Comparison of ENCODE assay signal across 16 cellular contexts in the genomic region with DNA sequence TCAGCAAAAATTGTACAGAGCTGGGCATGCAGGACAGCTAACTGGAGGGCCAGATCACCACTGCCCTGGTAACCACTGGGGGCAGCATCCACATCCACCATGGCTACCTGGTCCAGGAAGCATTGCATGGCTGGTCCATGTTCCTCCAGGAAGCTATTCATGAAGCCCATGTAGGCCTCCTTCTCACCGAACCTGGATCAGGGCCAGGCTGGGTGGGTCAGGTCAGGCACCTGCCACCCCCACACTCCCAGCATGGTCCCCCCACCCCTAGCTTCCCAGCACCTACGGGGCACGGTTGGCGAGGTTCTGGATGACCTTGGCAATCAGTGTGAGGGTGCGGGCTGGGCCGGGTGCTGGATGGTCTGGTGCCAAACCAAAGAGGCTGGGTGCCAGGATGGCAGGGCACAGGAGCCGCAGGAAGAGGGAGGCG. TPM values are rescaled to one million over a fixed set of nuclear protein-coding genes. Genes with fewer than 3 reads are reported as not detected.
DNase-seq lines count a peak whose midpoint lies in the region; ATAC-seq and TF ChIP-seq lines count a peak whose summit lies in the region.
"Had no signal": no experiment of that assay in that cellular context is flagged by ENCODE, and none has a peak within 500 bp of the region (broad histone marks: within the 10 kb centered on the region; RNA-seq: fewer than 3 reads in every experiment).

No MANE protein-coding gene starts in this region.

- no peak for TF ChIP-seq POLR2A in thyroid gland (IDR thresholded peaks at IDR 0.05)

- H3K27me3 Mint-ChIP-seq in activated CD8-positive, alpha-beta T cell treated with anti-CD3 and anti-CD28 coated beads, Interleukin-2, amount 10 ng/mL, durations not matched to agents 7 days and 5 days (ENCODE audit: low read depth), result no peaks in the 10 kb centered on the region
- peaks cover 0 to 8% (median 2%) of the 10 kb centered on the region in 3 donors for H3K27me3 Mint-ChIP-seq in immature natural killer cell (ENCODE audit: low read depth in 3 of 3)
- H3K27me3 Mint-ChIP-seq: activated CD4-positive, alpha-beta memory T cell treated with anti-CD3 and anti-CD28 coated beads, Interleukin-2, amount 10 ng/mL, durations not matched to agents 7 days and 5 days; activated naive CD8-positive, alpha-beta T cell treated with anti-CD3 and anti-CD28 coated beads for 36 hours had no signal

- TF ChIP-seq CTCF in cardiac muscle cell (IDR thresholded peaks at IDR 0.05; ENCODE audit: low read depth, low read length), result peak; percentile 38
- TF ChIP-seq CTCF in thyroid gland (IDR thresholded peaks at IDR 0.05), result peak in 1 of 6 experiments; percentile 18

- no peak for ATAC-seq in left cardiac atrium
- ATAC-seq in activated CD8-positive, alpha-beta T cell treated with anti-CD3 and anti-CD28 coated beads, Interleukin-2, amount 10 ng/mL, durations not matched to agents 7 days and 5 days, result no peak
- ATAC-seq: left lung had no signal

- peaks cover 72% of the 10 kb centered on the region for H3K36me3 Mint-ChIP-seq in activated CD8-positive, alpha-beta T cell treated with anti-CD3 and anti-CD28 coated beads, Interleukin-2, amount 10 ng/mL, durations not matched to agents 7 days and 5 days (ENCODE audit: low read depth)
- peaks cover 13 to 40% (median 17%) of the 10 kb centered on the region in 3 donors for H3K36me3 Mint-ChIP-seq in immature natural killer cell

- H3K27ac ChIP-seq in cardiac muscle cell, result no peak overlapping the region
- H3K27ac ChIP-seq in thyroid gland, result no peak overlapping the region
- H3K27ac ChIP-seq: left lung, vagina had no signal

- peaks cover 33% of the 10 kb centered on the region for H3K4me1 Mint-ChIP-seq in activated CD8-positive, alpha-beta T cell treated with anti-CD3 and anti-CD28 coated beads, Interleukin-2, amount 10 ng/mL, durations not matched to agents 7 days and 5 days (ENCODE audit: low read depth)
- peaks cover 26 to 32% of the 10 kb centered on the region in 2 donors for H3K4me1 Mint-ChIP-seq in immature natural killer cell

- CTCF ChIA-PET in activated CD8-positive, alpha-beta T cell treated with anti-CD3 and anti-CD28 coated beads, Interleukin-2, amount 10 ng/mL, durations not matched to agents 7 days and 5 days (lab: Charles Lee), result interaction anchor here (0.8 to 1.5 kb wide), 7 partner anchors 8 to 190 kb away, joined by 3 to 7 read pairs (median 3); a partner anchor contains a TSS

- WGBS in thyroid gland, 2 donors, result 17% methylated on average over 1 of the region's 8 CpGs; no CpG with 5 or more reads in 1 of the 2 donors

- H3K27me3 ChIP-seq in cardiac muscle cell, result peaks cover 57% of the 10 kb centered on the region
- H3K27me3 ChIP-seq in thyroid gland, result peaks cover 9% of the 10 kb centered on the region
- H3K27me3 ChIP-seq: vagina had no signal

- H3K36me3 ChIP-seq in cardiac muscle cell (no peaks in the 10 kb centered on the region), thyroid gland (no peaks in the 10 kb centered on the region)
- H3K36me3 ChIP-seq: vagina had no signal

- intact Hi-C loops in left cardiac atrium (cut with DNase I) (loop anchor here (10.0 kb wide), 1 partner anchor 100 kb away; no protein-coding TSS in a partner anchor), thyroid gland (cut with DNase I) (no loop called here)

- H3K9me3 Mint-ChIP-seq in activated CD8-positive, alpha-beta T cell treated with anti-CD3 and anti-CD28 coated beads, Interleukin-2, amount 10 ng/mL, durations not matched to agents 7 days and 5 days (ENCODE audit: insufficient read depth), result no peaks in the 10 kb centered on the region
- H3K9me3 Mint-ChIP-seq in immature natural killer cell, result no peaks in the 10 kb centered on the region
- H3K9me3 Mint-ChIP-seq: activated CD4-positive, alpha-beta memory T cell treated with anti-CD3 and anti-CD28 coated beads, Interleukin-2, amount 10 ng/mL, durations not matched to agents 7 days and 5 days; activated naive CD8-positive, alpha-beta T cell treated with anti-CD3 and anti-CD28 coated beads for 36 hours had no signal

- H3K4me1 ChIP-seq in cardiac muscle cell (ENCODE audit: low read depth), result no peaks in the 10 kb centered on the region
- peaks cover 9 to 28% of the 10 kb centered on the region in 2 donors for H3K4me1 ChIP-seq in thyroid gland

- H3K4me3 Mint-ChIP-seq in activated CD8-positive, alpha-beta T cell treated with anti-CD3 and anti-CD28 coated beads, Interleukin-2, amount 10 ng/mL, durations not matched to agents 7 days and 5 days, result no peak overlapping the region
- no peak overlapping the region for H3K4me3 Mint-ChIP-seq in immature natural killer cell
- H3K4me3 Mint-ChIP-seq: activated CD4-positive, alpha-beta memory T cell treated with anti-CD3 and anti-CD28 coated beads, Interleukin-2, amount 10 ng/mL, durations not matched to agents 7 days and 5 days; activated naive CD8-positive, alpha-beta T cell treated with anti-CD3 and anti-CD28 coated beads for 36 hours had no signal

- H3K4me3 ChIP-seq in cardiac muscle cell (no peak overlapping the region), thyroid gland (replicated peaks in 1 of 3) (no peak overlapping the region)
- H3K4me3 ChIP-seq: left lung, vagina had no signal

- H3K27ac Mint-ChIP-seq in activated CD8-positive, alpha-beta T cell treated with anti-CD3 and anti-CD28 coated beads, Interleukin-2, amount 10 ng/mL, durations not matched to agents 7 days and 5 days, result peak overlapping the region; percentile 28
- H3K27ac Mint-ChIP-seq in immature natural killer cell, result peak overlapping the region in 4 of 6 donors; percentile 64 to 84 (median 79)
- H3K27ac Mint-ChIP-seq: activated CD4-positive, alpha-beta memory T cell treated with anti-CD3 and anti-CD28 coated beads, Interleukin-2, amount 10 ng/mL, durations not matched to agents 7 days and 5 days; activated naive CD8-positive, alpha-beta T cell treated with anti-CD3 and anti-CD28 coated beads for 36 hours had no signal

- no peak for DNase-seq in cardiac muscle cell (ENCODE audit: low read depth in 1 of 2, low spot score in 1 of 2)
- DNase-seq in left cardiac atrium, result no peak
- DNase-seq in activated CD8-positive, alpha-beta T cell treated with anti-CD3 and anti-CD28 coated beads, Interleukin-2, amount 10 ng/mL, durations not matched to agents 7 days and 5 days, result no peak
- no peak for DNase-seq in immature natural killer cell
- DNase-seq in thyroid gland, result peak; percentile 34 to 52
- no peak for DNase-seq in NCI-H1436 treated with DMSO at 0.1 percent for 48 hours (lab: John Stamatoyannopoulos, UW)
- DNase-seq in NCI-H69 (lab: John Stamatoyannopoulos, UW), result no peak
- no peak for DNase-seq in stimulated activated CD4-positive, alpha-beta T cell treated with anti-CD3 and anti-CD28 coated beads, Interleukin-1b, Interleukin-23, amount 100 ng/mL, for 48 hours
- DNase-seq: activated CD4-positive, alpha-beta memory T cell treated with anti-CD3 and anti-CD28 coated beads, Interleukin-2, amount 10 ng/mL, durations not matched to agents 7 days and 5 days; activated naive CD8-positive, alpha-beta T cell treated with anti-CD3 and anti-CD28 coated beads for 36 hours; AML-193; T-helper 1 cell had no signal

- POLR2A ChIA-PET in activated CD8-positive, alpha-beta T cell treated with anti-CD3 and anti-CD28 coated beads, Interleukin-2, amount 10 ng/mL, durations not matched to agents 7 days and 5 days (lab: Charles Lee), result interaction anchor here (0.9 to 2.8 kb wide), 4 partner anchors 10 to 70 kb away, joined by 3 to 25 read pairs (median 6); a partner anchor contains a TSS

- H3K9me3 ChIP-seq in cardiac muscle cell (ENCODE audit: low read depth) (no peaks in the 10 kb centered on the region), thyroid gland (no peaks in the 10 kb centered on the region)
- H3K9me3 ChIP-seq: left lung, vagina had no signal

RNA-seq across cellular contexts. Expression of a gene that starts 4.6 kb away (rescaled TPM):
- total RNA-seq in cardiac muscle cell, result 60.4 and 82.7 TPM in 2 replicates
- polyA plus RNA-seq in cardiac muscle cell, result 40.3 and 45.9 TPM in 2 replicates
- 10 to 100 TPM; 26.9 to 28.7 TPM for total RNA-seq in left cardiac atrium
- 10 to 100 TPM; 31.6 to 32.7 TPM for total RNA-seq in activated CD8-positive, alpha-beta T cell treated with anti-CD3 and anti-CD28 coated beads, Interleukin-2, amount 10 ng/mL, durations not matched to agents 7 days and 5 days
- polyA plus RNA-seq in immature natural killer cell, result 1 to 10 TPM in 1 of 3 donors, under 1 TPM in 1, not detected in 1; 0.78 to 1.5 TPM
- 10 to 100 TPM; 23.0 to 48.5 (median 29.6) TPM for total RNA-seq in thyroid gland

RNA-seq across cellular contexts. Expression of a gene that starts 10.0 kb away (rescaled TPM):
- 0.14 TPM in 1 of 2 replicates, not detected in the other for total RNA-seq in cardiac muscle cell
- 0.46 TPM in 1 of 2 replicates, not detected in the other for polyA plus RNA-seq in cardiac muscle cell
- total RNA-seq in left cardiac atrium, result 1 to 10 TPM; 1.7 to 2.0 TPM
- total RNA-seq in activated CD8-positive, alpha-beta T cell treated with anti-CD3 and anti-CD28 coated beads, Interleukin-2, amount 10 ng/mL, durations not matched to agents 7 days and 5 days, result 100 to 1,000 TPM; 104 to 107 TPM
- 100 to 1,000 TPM in 1 of 3 donors, 10 to 100 TPM in 2; 71.5 to 114 (median 89.1) TPM for polyA plus RNA-seq in immature natural killer cell
- 1 to 10 TPM; 2.6 to 4.4 (median 3.7) TPM for total RNA-seq in thyroid gland

RNA-seq across cellular contexts. Expression of a gene that starts 24.9 kb away (rescaled TPM):
- total RNA-seq in cardiac muscle cell (not detected in 2 replicates), left cardiac atrium (not detected), thyroid gland (not detected)
- polyA plus RNA-seq in cardiac muscle cell (not detected in 2 replicates), immature natural killer cell (under 1 TPM in 2 of 3 donors, not detected in 1; 0.10 to 0.17 TPM)
- not detected for total RNA-seq in activated CD8-positive, alpha-beta T cell treated with anti-CD3 and anti-CD28 coated beads, Interleukin-2, amount 10 ng/mL, durations not matched to agents 7 days and 5 days
- total RNA-seq: activated naive CD8-positive, alpha-beta T cell treated with anti-CD3 and anti-CD28 coated beads for 36 hours; dermis microvascular lymphatic vessel endothelial cell; left lung; LHCN-M2; vagina had no signal

RNA-seq across cellular contexts. Expression of a gene that starts 35.6 kb away (rescaled TPM):
- total RNA-seq in cardiac muscle cell (207 and 410 TPM in 2 replicates), left cardiac atrium (10 to 100 TPM; 61.5 to 74.2 TPM), thyroid gland (100 to 1,000 TPM; 122 to 272 (median 204) TPM)
- polyA plus RNA-seq in cardiac muscle cell (235 and 328 TPM in 2 replicates), immature natural killer cell (10 to 100 TPM; 28.4 to 58.5 (median 29.6) TPM)
- 10 to 100 TPM; 83.8 to 86.7 TPM for total RNA-seq in activated CD8-positive, alpha-beta T cell treated with anti-CD3 and anti-CD28 coated beads, Interleukin-2, amount 10 ng/mL, durations not matched to agents 7 days and 5 days

RNA-seq across cellular contexts. Expression of a gene that starts 53.9 kb away (rescaled TPM):
- total RNA-seq in cardiac muscle cell, result not detected in 2 replicates
- not detected in 2 replicates for polyA plus RNA-seq in cardiac muscle cell
- total RNA-seq in left cardiac atrium, result not detected
- total RNA-seq in activated CD8-positive, alpha-beta T cell treated with anti-CD3 and anti-CD28 coated beads, Interleukin-2, amount 10 ng/mL, durations not matched to agents 7 days and 5 days, result 1 to 10 TPM; 5.8 to 6.2 TPM
- 1 to 10 TPM in 2 of 3 donors, not detected in 1; 1.3 to 2.7 TPM for polyA plus RNA-seq in immature natural killer cell
- total RNA-seq in thyroid gland, result under 1 TPM in 1 of 4 donors, not detected in 3; 0.11 TPM
- total RNA-seq: dermis microvascular lymphatic vessel endothelial cell, LHCN-M2 had no signal

Comparison
In these comparisons a context has a peak if more than half of its experiments do, and no peak if none do; other contexts are left out.
1. DNase-seq: peak in thyroid gland (2 of 2); none in cardiac muscle cell (0 of 2), left cardiac atrium (single experiment), activated CD8-positive, alpha-beta T cell treated with anti-CD3 and anti-CD28 coated beads, Interleukin-2, amount 10 ng/mL, durations not matched to agents 7 days and 5 days (single experiment), immature natural killer cell (0 of 3), NCI-H1436 treated with DMSO at 0.1 percent for 48 hours (single experiment), NCI-H69 (single experiment) and stimulated activated CD4-positive, alpha-beta T cell treated with anti-CD3 and anti-CD28 coated beads, Interleukin-1b, Interleukin-23, amount 100 ng/mL, for 48 hours (single experiment).
2. RNA of a gene that starts 10.0 kb away (total RNA-seq): 104 to 107 TPM in activated CD8-positive, alpha-beta T cell treated with anti-CD3 and anti-CD28 coated beads, Interleukin-2, amount 10 ng/mL, durations not matched to agents 7 days and 5 days; 2.6 to 4.4 TPM in thyroid gland, 1.7 to 2.0 TPM in left cardiac atrium and 0.14 TPM in cardiac muscle cell; every median in the first group is over 10 times any median in the second.